Comparison of ENCODE assay signal across 9 cellular contexts in the genomic region with DNA sequence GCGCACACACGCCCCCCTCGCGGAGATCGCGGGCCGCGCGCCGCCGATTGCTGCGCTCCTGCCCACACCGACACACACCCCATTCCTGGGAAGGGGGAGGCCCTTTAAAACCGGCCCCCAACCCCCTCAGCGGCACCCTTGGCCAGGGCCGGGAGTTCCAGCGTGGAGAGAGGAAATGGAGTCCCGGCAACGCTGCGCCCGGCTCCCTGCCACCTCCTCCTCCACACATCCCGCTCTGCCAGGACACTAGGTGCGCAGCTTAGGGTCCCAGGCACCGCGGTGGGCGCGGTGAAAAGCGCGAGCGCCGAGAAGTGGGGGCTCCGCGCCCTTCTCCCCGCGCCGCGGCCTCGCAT. TPM values are rescaled to one million over a fixed set of nuclear protein-coding genes. Genes with fewer than 3 reads are reported as not detected.
DNase-seq lines count a peak whose midpoint lies in the region; ATAC-seq and TF ChIP-seq lines count a peak whose summit lies in the region.
"Had no signal": no experiment of that assay in that cellular context is flagged by ENCODE, and none has a peak within 500 bp of the region (broad histone marks: within the 10 kb centered on the region; RNA-seq: fewer than 3 reads in every experiment).

No MANE protein-coding gene starts in this region.

- no peaks in the 10 kb centered on the region for H3K36me3 Mint-ChIP-seq in IgD-negative memory B cell

- DNase-seq in DMS53 treated with DMSO at 0.1 percent for 48 hours (lab: John Stamatoyannopoulos, UW; ENCODE audit: unreplicated experiment), result peak; percentile 40
- DNase-seq in choroid plexus epithelial cell (ENCODE audit: low read depth), result no peak
- peak; percentile 50 for DNase-seq in mucosa of gallbladder (ENCODE audit: low spot score)
- no peak for DNase-seq in NCI-H510A (lab: John Stamatoyannopoulos, UW)
- no peak for DNase-seq in superior temporal gyrus (ENCODE audit: extremely low spot score)
- DNase-seq in inferior parietal cortex (ENCODE audit: extremely low spot score), result no peak

- peak; percentile 11 for ATAC-seq in GM21390 (IDR thresholded peaks at IDR 0.05; ENCODE audit: unreplicated experiment)

- H3K9me3 Mint-ChIP-seq in IgD-negative memory B cell, result peaks cover 0 to 2% (median 0%) of the 10 kb centered on the region in 3 donors

- peak overlapping the region; percentile 40 to 80 (median 80) for H3K27ac Mint-ChIP-seq in IgD-negative memory B cell

- H3K4me3 Mint-ChIP-seq in IgD-negative memory B cell, result peak overlapping the region; percentile 85 to 94 (median 92)

- peak overlapping the region; percentile 98 for H3K4me3 ChIP-seq in choroid plexus epithelial cell (ENCODE audit: low read depth, low read length)

- peaks cover 7% of the 10 kb centered on the region for H3K27me3 Mint-ChIP-seq in IgD-negative memory B cell

- peaks cover 6 to 14% (median 12%) of the 10 kb centered on the region in 3 donors for H3K4me1 Mint-ChIP-seq in IgD-negative memory B cell

- no peak for TF ChIP-seq CTCF in choroid plexus epithelial cell (conservative IDR thresholded peaks at IDR 0.05; ENCODE audit: low read depth, low read length)

RNA-seq across cellular contexts. Expression of a gene that starts 0.4 kb away (rescaled TPM):
- polyA plus RNA-seq in IgD-negative memory B cell, result 0.39 TPM
- total RNA-seq in mucosa of gallbladder, result 77.6 TPM

RNA-seq across cellular contexts. Expression of a gene that starts 49.7 kb away (rescaled TPM):
- not detected for polyA plus RNA-seq in IgD-negative memory B cell
- total RNA-seq in mucosa of gallbladder, result not detected
- total RNA-seq: T-helper 1 cell treated with Interleukin-12 subunit alpha and Interleukin-12 subunit beta and Interleukin-4 antibody, amounts not matched to agents 30 ng/mL and 1 ng/mL, for 36 hours had no signal

Comparison
In these comparisons a context has a peak if more than half of its experiments do, and no peak if none do; other contexts are left out.
1. DNase-seq: peak in DMS53 treated with DMSO at 0.1 percent for 48 hours (single experiment) and mucosa of gallbladder (single experiment); none in choroid plexus epithelial cell (single experiment), NCI-H510A (single experiment), superior temporal gyrus (single experiment) and inferior parietal cortex (single experiment).